26 cellular contexts compared by ENCODE assay signal in genomic region chr19:5661483-5661882, GRCh38.
"Had no signal": no experiment of that assay in that cellular context is flagged by ENCODE, and none has a peak within 500 bp of the region (broad histone marks: within the 10 kb centered on the region; RNA-seq: fewer than 3 reads in every experiment).

No MANE protein-coding gene starts in this region.

- H3K27ac Mint-ChIP-seq: activated naive CD4-positive, alpha-beta T cell treated with anti-CD3 and anti-CD28 coated beads, Interleukin-2, amount 10 ng/mL, durations not matched to agents 7 days and 5 days; dendritic cell treated with granulocyte-macrophage colony-stimulating factor and Interleukin-4, amounts not matched to agents 40 ng/mL and 50 ng/mL, for 4 days; endodermal cell; mesothelial cell of epicardium; naive thymus-derived CD4-positive, alpha-beta T cell had no signal

- H3K9me3 Mint-ChIP-seq: activated naive CD4-positive, alpha-beta T cell treated with anti-CD3 and anti-CD28 coated beads, Interleukin-2, amount 10 ng/mL, durations not matched to agents 7 days and 5 days; dendritic cell treated with granulocyte-macrophage colony-stimulating factor and Interleukin-4, amounts not matched to agents 40 ng/mL and 50 ng/mL, for 4 days; endodermal cell; mesothelial cell of epicardium; naive thymus-derived CD4-positive, alpha-beta T cell had no signal

- H3K4me1 Mint-ChIP-seq: activated naive CD4-positive, alpha-beta T cell treated with anti-CD3 and anti-CD28 coated beads, Interleukin-2, amount 10 ng/mL, durations not matched to agents 7 days and 5 days; endodermal cell; mesothelial cell of epicardium had no signal

- H3K9me3 ChIP-seq: esophagus squamous epithelium, left ventricle myocardium inferior, pancreas, psoas muscle, tibial nerve had no signal

- H3K4me3 ChIP-seq: esophagus squamous epithelium, left ventricle myocardium inferior, pancreas, psoas muscle, smooth muscle cell, tibial nerve had no signal

- ATAC-seq: activated CD4-positive, CD25-positive, alpha-beta regulatory T cell treated with anti-CD3 and anti-CD28 coated beads, Interleukin-2, amount 50 U/mL, for 24 hours; pancreas; psoas muscle had no signal

- H3K27ac ChIP-seq: esophagus squamous epithelium, left ventricle myocardium inferior, pancreas, psoas muscle, tibial nerve, VCaP had no signal

- H3K27me3 ChIP-seq: esophagus squamous epithelium, pancreas, tibial nerve had no signal

- H3K27me3 Mint-ChIP-seq: activated naive CD4-positive, alpha-beta T cell treated with anti-CD3 and anti-CD28 coated beads, Interleukin-2, amount 10 ng/mL, durations not matched to agents 7 days and 5 days; dendritic cell treated with granulocyte-macrophage colony-stimulating factor and Interleukin-4, amounts not matched to agents 40 ng/mL and 50 ng/mL, for 4 days; naive thymus-derived CD4-positive, alpha-beta T cell had no signal

- H3K4me3 Mint-ChIP-seq: activated naive CD4-positive, alpha-beta T cell treated with anti-CD3 and anti-CD28 coated beads, Interleukin-2, amount 10 ng/mL, durations not matched to agents 7 days and 5 days; dendritic cell treated with granulocyte-macrophage colony-stimulating factor and Interleukin-4, amounts not matched to agents 40 ng/mL and 50 ng/mL, for 4 days; endodermal cell; mesothelial cell of epicardium; naive thymus-derived CD4-positive, alpha-beta T cell had no signal

- DNase-seq: activated CD4-positive, alpha-beta T cell treated with anti-CD3 and anti-CD28 coated beads for 48 hours; activated CD4-positive, alpha-beta T cell treated with anti-CD3 and anti-CD28 coated beads, Interleukin-2, amount 50 U/mL, for 48 hours; activated CD8-positive, alpha-beta memory T cell treated with anti-CD3 and anti-CD28 coated beads for 24 hours; activated gamma-delta T cell; activated naive CD4-positive, alpha-beta T cell treated with anti-CD3 and anti-CD28 coated beads, Interleukin-2, amount 10 ng/mL, durations not matched to agents 7 days and 5 days; amniotic stem cell; caudate nucleus; endodermal cell; esophagus squamous epithelium; foreskin melanocyte; left ventricle myocardium inferior; mammary epithelial cell; naive thymus-derived CD4-positive, alpha-beta T cell; nucleus accumbens; psoas muscle; stimulated activated CD4-positive, alpha-beta T cell treated with anti-CD3 and anti-CD28 coated beads, Interleukin-15, amount 100 ng/mL, for 24 hours; stimulated activated CD4-positive, alpha-beta T cell treated with anti-CD3 and anti-CD28 coated beads, Interleukin-2, amount 100 ng/mL, for 24 hours; stimulated activated naive CD4-positive, alpha-beta T cell treated with Interleukin-2 at 50 U/mL for 16 hours; T-helper 9 cell had no signal

- H3K4me1 ChIP-seq: esophagus squamous epithelium, left ventricle myocardium inferior, pancreas, tibial nerve had no signal
